16 cellular contexts compared by ENCODE assay signal in genomic region chr1:204460346-204460745, GRCh38. TPM values are rescaled to one million over a fixed set of nuclear protein-coding genes. Genes with fewer than 3 reads are reported as not detected.
DNase-seq lines count a peak whose midpoint lies in the region; ATAC-seq and TF ChIP-seq lines count a peak whose summit lies in the region.
"Had no signal": no experiment of that assay in that cellular context is flagged by ENCODE, and none has a peak within 500 bp of the region (broad histone marks: within the 10 kb centered on the region; RNA-seq: fewer than 3 reads in every experiment).

No MANE protein-coding gene starts in this region.

- intact Hi-C loops in activated CD4-positive, alpha-beta T cell treated with anti-CD3 and anti-CD28 coated beads, Interleukin-2, amount 10 ng/mL, durations not matched to agents 24 days and 14 days (cut with micrococcal nuclease): loop anchor here (2.0 kb wide), 1 partner anchor 30 kb away; no protein-coding TSS in a partner anchor

- ATAC-seq in stimulated activated naive CD8-positive, alpha-beta T cell treated with anti-CD3 and anti-CD28 coated beads, Interleukin-15, Interleukin-2, amounts not matched to agents 100 U/mL and 50 U/mL, for 24 hours: no peak
- ATAC-seq in GM21360 (IDR thresholded peaks at IDR 0.05; ENCODE audit: unreplicated experiment): no peak
- ATAC-seq: SK-N-SH treated with all-trans-retinoic acid at 6 μM for 48 hours had no signal

- H3K27ac Mint-ChIP-seq in stimulated activated naive CD8-positive, alpha-beta T cell treated with anti-CD3 and anti-CD28 coated beads, Interleukin-15, Interleukin-2, amounts not matched to agents 100 ng/mL and 50 ng/mL, for 24 hours: peak overlapping the region; percentile 47
- no peak overlapping the region for H3K27ac Mint-ChIP-seq in activated CD4-positive, alpha-beta T cell treated with anti-CD3 and anti-CD28 coated beads, Interleukin-2, amount 10 ng/mL, durations not matched to agents 24 days and 14 days

- H3K9me3 ChIP-seq in effector memory CD4-positive, alpha-beta T cell (ENCODE audit: control insufficient read depth, low read length): no peaks in the 10 kb centered on the region
- no peaks in the 10 kb centered on the region for H3K9me3 ChIP-seq in parathyroid adenoma (ENCODE audit: control insufficient read depth, low read length)
- H3K9me3 ChIP-seq: esophagus muscularis mucosa, Peyer's patch had no signal

- H3K4me3 ChIP-seq in effector memory CD4-positive, alpha-beta T cell (ENCODE audit: insufficient read depth, low read depth, low read length, poor library complexity, severe bottlenecking): no peak overlapping the region
- H3K4me3 ChIP-seq in parathyroid adenoma (ENCODE audit: low read depth, low read length): no peak overlapping the region
- H3K4me3 ChIP-seq: esophagus muscularis mucosa, Peyer's patch had no signal

- no peaks in the 10 kb centered on the region for H3K27me3 ChIP-seq in effector memory CD4-positive, alpha-beta T cell (replicated peaks; ENCODE audit: control insufficient read depth, insufficient read depth, low read length, poor library complexity, severe bottlenecking)
- H3K27me3 ChIP-seq in parathyroid adenoma (ENCODE audit: control insufficient read depth, insufficient read depth, low read length): no peaks in the 10 kb centered on the region
- H3K27me3 ChIP-seq: esophagus muscularis mucosa, Peyer's patch had no signal

- TF ChIP-seq CTCF in parathyroid adenoma (IDR thresholded peaks at IDR 0.05): no peak

- peak overlapping the region; percentile 74 for H3K27ac ChIP-seq in effector memory CD4-positive, alpha-beta T cell (ENCODE audit: insufficient read depth, low read length, poor library complexity, severe bottlenecking)
- peak overlapping the region; percentile 24 for H3K27ac ChIP-seq in parathyroid adenoma
- H3K27ac ChIP-seq: WERI-Rb-1 had no signal

- no peak for DNase-seq in stimulated activated naive CD8-positive, alpha-beta T cell treated with anti-CD3 and anti-CD28 coated beads, Interleukin-15, Interleukin-2, amounts not matched to agents 100 U/mL and 50 U/mL, for 24 hours
- no peak for DNase-seq in effector memory CD4-positive, alpha-beta T cell
- DNase-seq in activated effector memory CD4-positive, alpha-beta T cell treated with anti-CD3 and anti-CD28 coated beads, Interleukin-2, amount 50 U/mL, for 16 hours: no peak
- DNase-seq in activated CD4-positive, alpha-beta T cell treated with anti-CD3 and anti-CD28 coated beads, Interleukin-2, amount 10 ng/mL, durations not matched to agents 24 days and 14 days: no peak
- DNase-seq: activated naive CD4-positive, alpha-beta T cell treated with Interleukin-2 at 50 U/mL for 16 hours; mesenchymal stem cell; NCI-H1417 treated with DMSO at 0.1 percent for 48 hours; Peyer's patch; WERI-Rb-1 had no signal

- peaks cover 26% of the 10 kb centered on the region for H3K36me3 ChIP-seq in effector memory CD4-positive, alpha-beta T cell (ENCODE audit: control insufficient read depth, insufficient read depth, low read length)
- no peaks in the 10 kb centered on the region for H3K36me3 ChIP-seq in parathyroid adenoma (ENCODE audit: control insufficient read depth, insufficient read depth, low read length)
- H3K36me3 ChIP-seq: WERI-Rb-1 had no signal

- H3K4me2 ChIP-seq in parathyroid adenoma (ENCODE audit: low read length): no peak overlapping the region

- H3K4me1 ChIP-seq in effector memory CD4-positive, alpha-beta T cell (ENCODE audit: control insufficient read depth, insufficient read depth, low read length, poor library complexity, severe bottlenecking): peaks cover 58% of the 10 kb centered on the region
- H3K4me1 ChIP-seq in parathyroid adenoma: no peaks in the 10 kb centered on the region

- peaks cover 61% of the 10 kb centered on the region for H3K4me1 Mint-ChIP-seq in stimulated activated naive CD8-positive, alpha-beta T cell treated with anti-CD3 and anti-CD28 coated beads, Interleukin-15, Interleukin-2, amounts not matched to agents 100 ng/mL and 50 ng/mL, for 24 hours (ENCODE audit: low read depth)
- peaks cover 49% of the 10 kb centered on the region for H3K4me1 Mint-ChIP-seq in activated CD4-positive, alpha-beta T cell treated with anti-CD3 and anti-CD28 coated beads, Interleukin-2, amount 10 ng/mL, durations not matched to agents 24 days and 14 days

- no peak overlapping the region for H3K9ac ChIP-seq in parathyroid adenoma

- peaks cover 37% of the 10 kb centered on the region for H3K36me3 Mint-ChIP-seq in stimulated activated naive CD8-positive, alpha-beta T cell treated with anti-CD3 and anti-CD28 coated beads, Interleukin-15, Interleukin-2, amounts not matched to agents 100 ng/mL and 50 ng/mL, for 24 hours (ENCODE audit: low read depth)
- peaks cover 49% of the 10 kb centered on the region for H3K36me3 Mint-ChIP-seq in activated CD4-positive, alpha-beta T cell treated with anti-CD3 and anti-CD28 coated beads, Interleukin-2, amount 10 ng/mL, durations not matched to agents 24 days and 14 days (ENCODE audit: low read depth)

- H3K9me3 Mint-ChIP-seq in stimulated activated naive CD8-positive, alpha-beta T cell treated with anti-CD3 and anti-CD28 coated beads, Interleukin-15, Interleukin-2, amounts not matched to agents 100 ng/mL and 50 ng/mL, for 24 hours: no peaks in the 10 kb centered on the region
- H3K9me3 Mint-ChIP-seq in activated CD4-positive, alpha-beta T cell treated with anti-CD3 and anti-CD28 coated beads, Interleukin-2, amount 10 ng/mL, durations not matched to agents 24 days and 14 days: no peaks in the 10 kb centered on the region
- H3K9me3 Mint-ChIP-seq: brain; dendritic cell treated with granulocyte-macrophage colony-stimulating factor and Interleukin-4, amounts not matched to agents 40 ng/mL and 50 ng/mL, for 4 days had no signal

- no peaks in the 10 kb centered on the region for H3K79me2 ChIP-seq in parathyroid adenoma

- no peaks in the 10 kb centered on the region for H3K27me3 Mint-ChIP-seq in stimulated activated naive CD8-positive, alpha-beta T cell treated with anti-CD3 and anti-CD28 coated beads, Interleukin-15, Interleukin-2, amounts not matched to agents 100 ng/mL and 50 ng/mL, for 24 hours
- no peaks in the 10 kb centered on the region for H3K27me3 Mint-ChIP-seq in activated CD4-positive, alpha-beta T cell treated with anti-CD3 and anti-CD28 coated beads, Interleukin-2, amount 10 ng/mL, durations not matched to agents 24 days and 14 days
- H3K27me3 Mint-ChIP-seq: brain had no signal

- no peak overlapping the region for H2AFZ ChIP-seq in parathyroid adenoma

- H3K4me3 Mint-ChIP-seq in stimulated activated naive CD8-positive, alpha-beta T cell treated with anti-CD3 and anti-CD28 coated beads, Interleukin-15, Interleukin-2, amounts not matched to agents 100 ng/mL and 50 ng/mL, for 24 hours: no peak overlapping the region
- H3K4me3 Mint-ChIP-seq in activated CD4-positive, alpha-beta T cell treated with anti-CD3 and anti-CD28 coated beads, Interleukin-2, amount 10 ng/mL, durations not matched to agents 24 days and 14 days: no peak overlapping the region
- H3K4me3 Mint-ChIP-seq: brain; dendritic cell treated with granulocyte-macrophage colony-stimulating factor and Interleukin-4, amounts not matched to agents 40 ng/mL and 50 ng/mL, for 4 days had no signal

RNA-seq across cellular contexts. Expression of gene PIK3C2B, which starts 34.3 kb away (rescaled TPM):
- 22.7 and 23.6 TPM in 2 replicates for total RNA-seq in activated CD4-positive, alpha-beta T cell treated with anti-CD3 and anti-CD28 coated beads, Interleukin-2, amount 10 ng/mL, durations not matched to agents 24 days and 14 days

RNA-seq across cellular contexts. Expression of gene PPP1R15B, which starts 48.7 kb away (rescaled TPM):
- total RNA-seq in activated CD4-positive, alpha-beta T cell treated with anti-CD3 and anti-CD28 coated beads, Interleukin-2, amount 10 ng/mL, durations not matched to agents 24 days and 14 days: 70.9 and 74.0 TPM in 2 replicates

RNA-seq across cellular contexts. Expression of gene MDM4, which starts 55.9 kb away (rescaled TPM):
- total RNA-seq in activated CD4-positive, alpha-beta T cell treated with anti-CD3 and anti-CD28 coated beads, Interleukin-2, amount 10 ng/mL, durations not matched to agents 24 days and 14 days: 81.5 and 85.5 TPM in 2 replicates
